ENCODE assay signal across 8 cellular contexts in the genomic region with DNA sequence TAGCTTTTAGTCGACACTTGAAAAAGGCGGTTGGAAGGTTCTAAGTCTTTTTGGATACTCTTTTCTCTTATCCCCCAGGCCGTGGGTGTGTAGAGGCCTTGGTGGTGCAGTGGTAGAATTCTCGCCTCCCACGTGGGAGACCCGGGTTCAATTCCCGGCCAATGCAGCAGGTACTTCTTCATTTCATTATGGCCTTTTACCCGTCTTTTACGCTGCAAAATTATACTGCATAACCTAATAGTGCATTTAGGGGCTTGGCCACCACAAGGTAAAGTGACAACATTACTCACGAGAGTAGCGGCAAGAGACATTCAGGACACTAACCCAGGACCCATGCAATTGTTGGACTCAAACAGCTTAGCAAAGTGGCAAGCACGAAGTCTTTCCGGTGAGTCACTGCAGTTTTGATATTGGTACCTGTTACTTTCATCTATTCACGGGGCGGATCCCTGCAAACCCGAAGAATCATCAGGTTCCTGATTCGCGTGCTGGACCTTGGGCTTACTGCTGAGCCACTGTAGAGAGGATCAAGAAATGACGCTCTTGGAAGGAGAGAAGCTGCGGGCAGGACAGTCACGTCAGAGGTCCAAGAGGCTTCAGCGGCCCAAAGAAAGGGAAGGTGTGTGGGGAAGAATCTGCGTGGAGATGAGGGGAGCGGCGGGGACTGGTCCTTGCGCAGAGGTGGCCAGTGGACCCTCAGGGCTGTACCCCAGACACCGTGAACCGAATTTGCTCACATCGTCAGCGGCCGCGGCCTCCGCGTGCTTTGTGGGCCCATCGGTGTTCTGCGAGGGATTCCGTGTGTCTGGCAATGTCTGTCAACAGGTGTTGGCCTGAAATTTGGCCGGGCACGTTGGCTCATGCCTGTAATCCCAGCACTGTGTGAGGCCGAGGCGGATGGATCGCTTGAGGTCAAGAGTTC. TPM values are rescaled to one million over a fixed set of nuclear protein-coding genes. Genes with fewer than 3 reads are reported as not detected.
DNase-seq lines count a peak whose midpoint lies in the region; ATAC-seq and TF ChIP-seq lines count a peak whose summit lies in the region.

No MANE protein-coding gene starts in this region.

- H3K36me3 Mint-ChIP-seq in activated CD8-positive, alpha-beta T cell treated with anti-CD3 and anti-CD28 coated beads for 36 hours (ENCODE audit: low read depth): no peaks in the 10 kb centered on the region

- DNase-seq in MV-4-11 (lab: John Stamatoyannopoulos, UW): peak; percentile 58
- peak; percentile 81 for DNase-seq in activated CD8-positive, alpha-beta T cell treated with anti-CD3 and anti-CD28 coated beads for 36 hours
- DNase-seq in fibroblast of villous mesenchyme (ENCODE audit: low read depth): peak; percentile 57
- DNase-seq in stimulated activated CD4-positive, alpha-beta T cell treated with anti-CD3 and anti-CD28 coated beads, Interleukin-1b, Interleukin-23, amount 100 ng/mL, for 4 hours (ENCODE audit: low read depth in 2 of 2): peak; percentile 20
- no peak for DNase-seq in T-helper 9 cell
- no peak for DNase-seq in globus pallidus (ENCODE audit: low spot score)

- no peak overlapping the region for H3K27ac Mint-ChIP-seq in activated CD8-positive, alpha-beta T cell treated with anti-CD3 and anti-CD28 coated beads for 36 hours

- H3K27me3 Mint-ChIP-seq in activated CD8-positive, alpha-beta T cell treated with anti-CD3 and anti-CD28 coated beads for 36 hours: no peaks in the 10 kb centered on the region

- CTCF ChIA-PET in activated CD8-positive, alpha-beta T cell treated with anti-CD3 and anti-CD28 coated beads for 36 hours (lab: Charles Lee): interaction anchor here (0.6 to 1.7 kb wide), 3 partner anchors 18 to 106 kb away, joined by 3 to 6 read pairs (median 3); no protein-coding TSS in a partner anchor

- H3K4me1 Mint-ChIP-seq in activated CD8-positive, alpha-beta T cell treated with anti-CD3 and anti-CD28 coated beads for 36 hours (ENCODE audit: low read depth): peaks cover 2% of the 10 kb centered on the region

- H3K4me3 Mint-ChIP-seq in activated CD8-positive, alpha-beta T cell treated with anti-CD3 and anti-CD28 coated beads for 36 hours: no peak overlapping the region

- ATAC-seq in GM18520 (IDR thresholded peaks at IDR 0.05; ENCODE audit: unreplicated experiment) (peak; percentile 55), GM21737 (IDR thresholded peaks at IDR 0.05; ENCODE audit: unreplicated experiment) (no peak)
- ATAC-seq in activated CD8-positive, alpha-beta T cell treated with anti-CD3 and anti-CD28 coated beads for 36 hours: peak; percentile 86

- no peaks in the 10 kb centered on the region for H3K9me3 Mint-ChIP-seq in activated CD8-positive, alpha-beta T cell treated with anti-CD3 and anti-CD28 coated beads for 36 hours

- intact Hi-C loops in activated CD8-positive, alpha-beta T cell treated with anti-CD3 and anti-CD28 coated beads for 36 hours (cut with micrococcal nuclease): no loop called here

- no peak overlapping the region for H3K4me3 ChIP-seq in fibroblast of villous mesenchyme (ENCODE audit: low read depth, low read length)

- POLR2A ChIA-PET in activated CD8-positive, alpha-beta T cell treated with anti-CD3 and anti-CD28 coated beads for 36 hours (lab: Charles Lee): interaction anchor here (0.8 kb wide), 1 partner anchor 178 kb away, joined by 4 read pairs; no protein-coding TSS in a partner anchor

- no peak for TF ChIP-seq CTCF in activated CD8-positive, alpha-beta T cell treated with anti-CD3 and anti-CD28 coated beads for 36 hours (IDR thresholded peaks at IDR 0.05)
- TF ChIP-seq CTCF in fibroblast of villous mesenchyme (IDR thresholded peaks at IDR 0.05; ENCODE audit: insufficient read depth, low read depth, low read length): no peak

RNA-seq across cellular contexts. Expression of a gene that starts 12.9 kb away (rescaled TPM):
- total RNA-seq in activated CD8-positive, alpha-beta T cell treated with anti-CD3 and anti-CD28 coated beads for 36 hours: 1,000 to 10,000 TPM in 1 of 2 experiments, 100 to 1,000 TPM in 1; 820 to 1,043 TPM
- under 0.01 TPM in 1 of 2 replicates, not detected in the other for total RNA-seq in fibroblast of villous mesenchyme

Comparison
In these comparisons a context has a peak if more than half of its experiments do, and no peak if none do; other contexts are left out.
1. DNase-seq: peak in MV-4-11 (single experiment), activated CD8-positive, alpha-beta T cell treated with anti-CD3 and anti-CD28 coated beads for 36 hours (single experiment), fibroblast of villous mesenchyme (single experiment) and stimulated activated CD4-positive, alpha-beta T cell treated with anti-CD3 and anti-CD28 coated beads, Interleukin-1b, Interleukin-23, amount 100 ng/mL, for 4 hours (2 of 2); none in T-helper 9 cell (single experiment) and globus pallidus (single experiment).
2. RNA of a gene that starts 12.9 kb away (total RNA-seq): 820 to 1,043 TPM in activated CD8-positive, alpha-beta T cell treated with anti-CD3 and anti-CD28 coated beads for 36 hours; under 0.01 TPM in fibroblast of villous mesenchyme; every median in the first group is over 100 times any median in the second.